24 cellular contexts compared by ENCODE assay signal in the genomic region with DNA sequence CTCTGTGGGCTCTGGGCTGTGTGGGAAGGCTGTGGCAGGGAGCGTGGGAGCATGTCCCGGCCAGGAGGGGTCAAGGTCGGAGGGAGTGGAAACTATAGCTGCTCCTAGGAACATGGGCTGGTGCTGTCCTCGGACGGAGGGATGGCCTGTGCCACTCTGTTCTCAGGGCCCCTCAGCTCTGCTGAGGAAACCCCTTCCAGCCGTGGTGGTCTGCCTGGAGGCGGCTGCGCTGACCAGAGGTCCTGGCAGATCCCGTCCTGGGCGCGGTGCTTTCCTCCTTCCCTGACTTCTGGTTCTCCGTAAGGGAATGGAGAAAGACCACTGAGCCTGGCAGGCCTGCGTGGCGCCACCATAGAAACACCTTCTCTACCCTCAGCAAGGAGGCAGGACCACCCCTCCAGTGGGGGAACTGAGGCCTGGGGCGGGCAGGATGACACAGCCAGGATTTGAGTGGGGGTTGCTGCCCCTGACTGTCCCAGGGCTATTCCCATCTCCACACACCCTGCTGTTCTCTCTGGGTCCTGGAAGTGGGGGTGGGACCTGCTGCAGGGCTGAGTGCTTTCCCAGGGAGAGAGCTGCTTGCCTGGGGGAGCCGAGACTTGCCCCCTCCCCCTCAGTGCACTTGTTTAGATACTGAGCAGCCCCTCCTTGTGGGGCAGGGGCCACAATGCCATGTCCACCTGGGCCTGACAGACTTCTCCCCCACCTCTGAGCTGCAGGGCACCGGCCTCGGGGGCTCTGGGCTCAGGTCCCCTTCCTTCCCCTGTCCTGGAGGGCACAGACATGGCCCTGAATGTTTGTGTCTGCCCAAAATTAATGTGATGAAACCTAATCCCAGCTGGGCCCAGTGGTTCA.
"Had no signal": no experiment of that assay in that cellular context is flagged by ENCODE, and none has a peak within 500 bp of the region (broad histone marks: within the 10 kb centered on the region; RNA-seq: fewer than 3 reads in every experiment).

No MANE protein-coding gene starts in this region.

- ATAC-seq: foreskin keratinocyte; left lobe of liver; naive thymus-derived CD4-positive, alpha-beta T cell; right cardiac atrium; stimulated activated memory B cell treated with anti-CD40 and anti-IgM and Interleukin-4, amounts not matched to agents 10 μg/mL and 1 μg/mL and 100 μg/mL, for 72 hours had no signal

- H3K27me3 ChIP-seq: colonic mucosa, foreskin keratinocyte, hepatocyte, neutrophil, tibial artery, upper lobe of left lung, vagina had no signal

- H3K9me3 ChIP-seq: colonic mucosa, neutrophil, tibial artery, upper lobe of left lung, vagina had no signal

- H2AFZ ChIP-seq: hepatocyte had no signal

- H3K4me1 ChIP-seq: colonic mucosa, foreskin keratinocyte had no signal

- H3K27ac ChIP-seq: colonic mucosa, foreskin keratinocyte, hepatocyte, neutrophil, tibial artery, upper lobe of left lung, vagina had no signal

- H3K36me3 ChIP-seq: colonic mucosa, neutrophil, tibial artery, upper lobe of left lung, vagina had no signal

- DNase-seq: cerebellar nuclear complex; colonic mucosa; effector CD4-positive, alpha-beta T cell; endodermal cell; erythroblast; foreskin keratinocyte; head of caudate nucleus; kidney glomerular epithelial cell; mesendoderm; naive thymus-derived CD4-positive, alpha-beta T cell; nephron progenitor cell; stimulated activated CD4-positive, alpha-beta T cell treated with anti-CD3 and anti-CD28 coated beads, Interleukin-15, amount 100 ng/mL, for 24 hours; stimulated activated CD4-positive, alpha-beta T cell treated with anti-CD3 and anti-CD28 coated beads, Interleukin-1b, Interleukin-23, amount 100 ng/mL, for 48 hours; stimulated activated CD4-positive, alpha-beta T cell treated with anti-CD3 and anti-CD28 coated beads, Interleukin-4, amount 100 ng/mL, for 24 hours; tibial artery; upper lobe of left lung had no signal

- H3K79me2 ChIP-seq: hepatocyte had no signal

- FAIRE-seq: endothelial cell of umbilical vein had no signal

- H3K4me2 ChIP-seq: hepatocyte, smooth muscle cell had no signal

- H3K4me3 ChIP-seq: colonic mucosa, hepatocyte, smooth muscle cell, tibial artery, upper lobe of left lung, vagina had no signal
